ENCODE assay signal across 8 cellular contexts in genomic region chr14:24233538-24233866, GRCh38. TPM values are rescaled to one million over a fixed set of nuclear protein-coding genes. Genes with fewer than 3 reads are reported as not detected.
A peak's percentile ranks its signal among the peaks of the same experiment; 100 is the strongest.
DNase-seq lines count a peak whose midpoint lies in the region; FAIRE-seq and TF ChIP-seq lines count a peak whose summit lies in the region.

No MANE protein-coding gene starts in this region.

- peak overlapping the region; percentile 84 for H3K9ac ChIP-seq in neural cell (ENCODE audit: low read length)

- DNase-seq in CD14-positive monocyte (ENCODE audit: low spot score) (no peak), MG63 (no peak), dermis microvascular lymphatic vessel endothelial cell (ENCODE audit: low read depth in 2 of 2) (peak; percentile 24 to 47), NCI-H1048 (lab: John Stamatoyannopoulos, UW) (no peak), NCI-H1417 treated with DMSO at 0.1 percent for 48 hours (lab: John Stamatoyannopoulos, UW) (no peak), AG08395 (ENCODE audit: low spot score) (no peak), HTR-8/SVneo (ENCODE audit: insufficient read length, low spot score) (no peak)

- H3K27me3 ChIP-seq in MG63, result no peaks in the 10 kb centered on the region
- no peaks in the 10 kb centered on the region for H3K27me3 ChIP-seq in neural cell (ENCODE audit: insufficient read depth, low read depth, low read length)

- H3K79me2 ChIP-seq in neural cell (replicated peaks; ENCODE audit: insufficient read depth, low read length), result peaks cover 28% of the 10 kb centered on the region

- no peaks in the 10 kb centered on the region for H3F3A ChIP-seq in neural cell (ENCODE audit: insufficient read depth, low read length, poor library complexity, severe bottlenecking)

- intact Hi-C loops in CD14-positive monocyte (cut with micrococcal nuclease), result loop anchor here (1.0 to 10.0 kb wide), 5 partner anchors 8 to 209 kb away; partner anchors contain the start of genes TM9SF1 (in 2 of the 2), FITM1 (in 1 of the 2), LTB4R (in 1 of the 2) and LTB4R2 (in 1 of the 2)

- no peaks in the 10 kb centered on the region for H3K27me3 Mint-ChIP-seq in CD14-positive monocyte (ENCODE audit: low read depth in 3 of 3)

- no peak for TF ChIP-seq RAD21 in neural cell (conservative IDR thresholded peaks at IDR 0.05)

- no peaks in the 10 kb centered on the region for H3K9me3 Mint-ChIP-seq in CD14-positive monocyte

- peak overlapping the region; percentile 92 to 98 (median 97) for H3K27ac Mint-ChIP-seq in CD14-positive monocyte

- no peaks in the 10 kb centered on the region for H3K9me2 ChIP-seq in neural cell (ENCODE audit: insufficient read depth, low read length)

- H3K9me3 ChIP-seq in MG63, result no peaks in the 10 kb centered on the region
- H3K9me3 ChIP-seq in neural cell (ENCODE audit: low read length), result no peaks in the 10 kb centered on the region

- peaks cover 51% of the 10 kb centered on the region for H3K4me1 Mint-ChIP-seq in CD14-positive monocyte

- peak overlapping the region; percentile 86 for H3K4me2 ChIP-seq in neural cell (ENCODE audit: low read length)

- H3K4me3 Mint-ChIP-seq in CD14-positive monocyte, result peak overlapping the region; percentile 93 to 98

- H3K27ac ChIP-seq in neural cell (ENCODE audit: low read length), result no peak overlapping the region

- no peak for TF ChIP-seq EP300 in neural cell (conservative IDR thresholded peaks at IDR 0.05; ENCODE audit: poor library complexity, severe bottlenecking)

- H3K36me3 Mint-ChIP-seq in CD14-positive monocyte, result peaks cover 41 to 43% of the 10 kb centered on the region in 2 donors

- TF ChIP-seq CTCF in CD14-positive monocyte (IDR thresholded peaks at IDR 0.05), result no peak
- TF ChIP-seq CTCF in neural cell (IDR thresholded peaks at IDR 0.05; ENCODE audit: poor library complexity, severe bottlenecking), result no peak

- no peaks in the 10 kb centered on the region for H4K20me1 ChIP-seq in neural cell (ENCODE audit: insufficient read depth)

- no peak for FAIRE-seq in HTR-8/SVneo (lab: Jason Lieb, UNC)

- H2AFZ ChIP-seq in neural cell (ENCODE audit: low read depth, low read length), result no peak overlapping the region

- H3K36me3 ChIP-seq in MG63, result peaks cover 18% of the 10 kb centered on the region
- no peaks in the 10 kb centered on the region for H3K36me3 ChIP-seq in neural cell (ENCODE audit: insufficient read depth, low read length)

- H3K4me3 ChIP-seq in MG63, result peak overlapping the region; percentile 80
- H3K4me3 ChIP-seq in neural cell (ENCODE audit: low read length), result peak overlapping the region; percentile 78

TF ChIP-seq in neural cell, 6 proteins besides CTCF, POLR2A, EP300 and RAD21:
- no peak for TF ChIP-seq SMC3 (conservative IDR thresholded peaks at IDR 0.05; ENCODE audit: poor library complexity)
- TF ChIP-seq POLR2AphosphoS5 (IDR thresholded peaks at IDR 0.05), result no peak
- TF ChIP-seq REST (IDR thresholded peaks at IDR 0.05; ENCODE audit: borderline replicate concordance), result no peak
- TF ChIP-seq EZH2 (IDR thresholded peaks at IDR 0.05; ENCODE audit: borderline replicate concordance, insufficient read depth, low read length, poor library complexity, severe bottlenecking), result no peak
- TF ChIP-seq TAF1 (IDR thresholded peaks at IDR 0.05; ENCODE audit: low read depth), result no peak
- TF ChIP-seq MXI1 (conservative IDR thresholded peaks at IDR 0.05; ENCODE audit: poor library complexity, severe bottlenecking), result no peak

RNA-seq across cellular contexts. Expression of gene GMPR2, which starts 0.8 kb away (rescaled TPM):
- 10 to 100 TPM; 84.5 to 84.7 TPM for polyA plus RNA-seq in CD14-positive monocyte
- total RNA-seq in MG63 (2014; rRNA removed; shearing (Covaris generic); ENCODE audit: low replicate concordance), result 54.0 and 60.9 TPM in 2 replicates
- 81.9 and 90.5 TPM in 2 replicates for total RNA-seq in dermis microvascular lymphatic vessel endothelial cell
- 132 and 403 TPM in 2 replicates for polyA plus RNA-seq in neural cell
- 47.6 and 47.7 TPM in 2 replicates for polyA minus RNA-seq in neural cell

RNA-seq across cellular contexts. Expression of gene NEDD8, which starts 1.3 kb away (rescaled TPM):
- 100 to 1,000 TPM; 306 to 335 TPM for polyA plus RNA-seq in CD14-positive monocyte
- 138 and 173 TPM in 2 replicates for total RNA-seq in MG63 (2014; rRNA removed; shearing (Covaris generic); ENCODE audit: low replicate concordance)
- 172 and 193 TPM in 2 replicates for total RNA-seq in dermis microvascular lymphatic vessel endothelial cell
- polyA plus RNA-seq in neural cell, result 406 and 431 TPM in 2 replicates
- 67.9 and 90.5 TPM in 2 replicates for polyA minus RNA-seq in neural cell

RNA-seq across cellular contexts. Expression of gene TINF2, which starts 8.9 kb away (rescaled TPM):
- polyA plus RNA-seq in CD14-positive monocyte (100 to 1,000 TPM; 137 to 151 TPM), neural cell (103 and 120 TPM in 2 replicates)
- 23.6 and 36.7 TPM in 2 replicates for total RNA-seq in MG63 (2014; rRNA removed; shearing (Covaris generic); ENCODE audit: low replicate concordance)
- 39.9 and 57.3 TPM in 2 replicates for total RNA-seq in dermis microvascular lymphatic vessel endothelial cell
- polyA minus RNA-seq in neural cell, result 63.4 and 79.1 TPM in 2 replicates

RNA-seq across cellular contexts. Expression of gene MDP1, which starts 17.6 kb away (rescaled TPM):
- polyA plus RNA-seq in CD14-positive monocyte (10 to 100 TPM; 37.5 to 49.6 TPM), neural cell (94.2 and 116 TPM in 2 replicates)
- 2.5 and 4.5 TPM in 2 replicates for total RNA-seq in MG63 (2014; rRNA removed; shearing (Covaris generic); ENCODE audit: low replicate concordance)
- 7.0 and 10.0 TPM in 2 replicates for total RNA-seq in dermis microvascular lymphatic vessel endothelial cell
- 21.9 and 25.9 TPM in 2 replicates for polyA minus RNA-seq in neural cell

RNA-seq across cellular contexts. Expression of gene CHMP4A, which starts 20.2 kb away (rescaled TPM):
- polyA plus RNA-seq in CD14-positive monocyte (100 to 1,000 TPM; 102 to 128 TPM), neural cell (55.3 and 67.6 TPM in 2 replicates)
- total RNA-seq in MG63 (2014; rRNA removed; shearing (Covaris generic); ENCODE audit: low replicate concordance), result 20.0 and 75.5 TPM in 2 replicates
- total RNA-seq in dermis microvascular lymphatic vessel endothelial cell, result 11.7 and 15.9 TPM in 2 replicates
- polyA minus RNA-seq in neural cell, result 45.3 and 54.3 TPM in 2 replicates

Comparison
In these comparisons a context has a peak if more than half of its experiments do, and no peak if none do; other contexts are left out.
1. DNase-seq: peak in dermis microvascular lymphatic vessel endothelial cell (2 of 2); none in CD14-positive monocyte (single experiment), MG63 (single experiment), NCI-H1048 (single experiment), NCI-H1417 treated with DMSO at 0.1 percent for 48 hours (single experiment), AG08395 (single experiment) and HTR-8/SVneo (single experiment).